Comparison of ENCODE assay signal across 8 cellular contexts in genomic region chr6:122530440-122531046, GRCh38. TPM values are rescaled to one million over a fixed set of nuclear protein-coding genes. Genes with fewer than 3 reads are reported as not detected.
DNase-seq lines count a peak whose midpoint lies in the region; ATAC-seq, FAIRE-seq and TF ChIP-seq lines count a peak whose summit lies in the region.

No MANE protein-coding gene starts in this region.

- H3K9me3 ChIP-seq in keratinocyte (ENCODE audit: control insufficient read depth, low read depth, low read length), result no peaks in the 10 kb centered on the region

- H2AFZ ChIP-seq in keratinocyte (ENCODE audit: control insufficient read depth, low read length), result no peak overlapping the region

- peaks cover 31% of the 10 kb centered on the region for H3K27me3 Mint-ChIP-seq in MCF 10A (ENCODE audit: insufficient read depth, unreplicated experiment)

- no peak overlapping the region for H3K9ac ChIP-seq in keratinocyte (ENCODE audit: control insufficient read depth, extremely low read depth, insufficient read depth, low read length)

- H3K27me3 ChIP-seq in keratinocyte (ENCODE audit: control insufficient read depth, extremely low read depth, insufficient read depth, low read length), result no peaks in the 10 kb centered on the region

- H4K20me1 ChIP-seq in keratinocyte (ENCODE audit: control insufficient read depth, extremely low read depth, insufficient read depth, low read length), result no peaks in the 10 kb centered on the region

- no peaks in the 10 kb centered on the region for H3K36me3 Mint-ChIP-seq in MCF 10A (ENCODE audit: insufficient read depth, unreplicated experiment)

- H3K4me3 ChIP-seq in AG09309 (ENCODE audit: control insufficient read depth, low read depth, low read length) (no peak overlapping the region), keratinocyte (ENCODE audit: control insufficient read depth in 2 of 3, extremely low read depth in 1 of 3, insufficient read depth in 2 of 3, low read depth in 1 of 3, low read length in 3 of 3) (no peak overlapping the region)

- POLR2A ChIA-PET in MCF 10A (lab: Yijun Ruan, JAX), result interaction anchor here (0.6 to 1.2 kb wide), 5 partner anchors 33 to 201 kb away, joined by 3 to 7 read pairs (median 4); partner anchors contain the start of gene SERINC1

- intact Hi-C loops in MCF 10A (cut with micrococcal nuclease), result loop anchor here (1.0 kb wide), 3 partner anchors 38 to 149 kb away; no protein-coding TSS in a partner anchor

- H3K9me3 Mint-ChIP-seq in MCF 10A (ENCODE audit: unreplicated experiment), result no peaks in the 10 kb centered on the region

- H3K36me3 ChIP-seq in keratinocyte (ENCODE audit: control insufficient read depth in 2 of 2, extremely low read depth in 1 of 2, insufficient read depth in 2 of 2, low read length in 2 of 2), result no peaks in the 10 kb centered on the region

- dilution Hi-C loops in keratinocyte (cut with MboI; ENCODE audit: extremely low pct_ligation_motif_present, low sequenced_read_pairs), result no loop called here

- no peaks in the 10 kb centered on the region for H3K4me1 ChIP-seq in keratinocyte (ENCODE audit: control insufficient read depth, extremely low read depth, insufficient read depth, low read length)

- H3K4me1 Mint-ChIP-seq in MCF 10A (ENCODE audit: insufficient read depth, unreplicated experiment), result no peaks in the 10 kb centered on the region

- H3K9me1 ChIP-seq in keratinocyte (ENCODE audit: control insufficient read depth, extremely low read depth, insufficient read depth, low read length), result no peaks in the 10 kb centered on the region

- peak; percentile 98 for ATAC-seq in HG02938 (IDR thresholded peaks at IDR 0.05; ENCODE audit: unreplicated experiment)

- no TSS peak for BruUV-seq in MCF 10A (replicated peaks; lab: Mats Ljungman, UMichigan)

- FAIRE-seq in GM18507 (lab: Jason Lieb, UNC) (peak; percentile 83), keratinocyte (lab: Jason Lieb, UNC) (peak; percentile 89)

- no peaks in the 10 kb centered on the region for H3K79me2 ChIP-seq in keratinocyte (ENCODE audit: control insufficient read depth, insufficient read depth, low read length)

- no peak overlapping the region for H3K4me2 ChIP-seq in keratinocyte (ENCODE audit: control insufficient read depth, extremely low read depth, insufficient read depth, low read depth, low read length)

- peak; percentile 39 for DNase-seq in AG09309 (ENCODE audit: low read depth)
- DNase-seq in GM18507 (ENCODE audit: extremely low spot score, insufficient read length, low read depth), result peak; percentile 15
- DNase-seq in NCI-H146 treated with DMSO at 0.1 percent for 48 hours (lab: John Stamatoyannopoulos, UW; ENCODE audit: unreplicated experiment), result peak; percentile 89
- DNase-seq in SW480 (ENCODE audit: low spot score), result peak; percentile 69
- DNase-seq in MCF 10A (ENCODE audit: unreplicated experiment), result peak; percentile 73
- peak; percentile 21 for DNase-seq in keratinocyte (ENCODE audit: low read depth, low spot score)
- DNase-seq in stimulated activated CD4-positive, alpha-beta T cell treated with anti-CD3 and anti-CD28 coated beads, Interleukin-4, amount 100 ng/mL, for 4 hours, result peak; percentile 8 to 13

- no peak overlapping the region for H3K27ac ChIP-seq in keratinocyte (ENCODE audit: control insufficient read depth, insufficient read depth, low read length)

- no peak overlapping the region for H3K4me3 Mint-ChIP-seq in MCF 10A (ENCODE audit: unreplicated experiment)

- TF ChIP-seq CTCF in AG09309 (IDR thresholded peaks at IDR 0.05; ENCODE audit: control insufficient read depth, insufficient read depth, low read depth, low read length, missing control alignments), result peak; percentile 90
- peak; percentile 86 for TF ChIP-seq CTCF in MCF 10A (IDR thresholded peaks at IDR 0.05; ENCODE audit: unreplicated experiment)
- TF ChIP-seq CTCF in keratinocyte (optimal IDR thresholded peaks at IDR 0.05 in 1 of 3, IDR thresholded peaks at IDR 0.05 in 1 of 3, conservative IDR thresholded peaks at IDR 0.05 in 1 of 3; ENCODE audit: extremely low read depth in 1 of 3, insufficient read depth in 2 of 3, low read length in 3 of 3), result peak; percentile 40 to 87 (median 86)

- H3K27ac Mint-ChIP-seq in MCF 10A (ENCODE audit: low read depth, unreplicated experiment), result no peak overlapping the region

- CTCF ChIA-PET in MCF 10A (lab: Yijun Ruan, JAX), result interaction anchor here (0.5 to 5.2 kb wide), 59 partner anchors 10 to 1473 kb away, joined by 3 to 202 read pairs (median 4); partner anchors contain the start of genes PKIB and SERINC1

RNA-seq across cellular contexts. Expression of gene SERINC1, which starts 58.9 kb away (rescaled TPM):
- total RNA-seq in MCF 10A (2022), result 106 and 128 TPM in 2 replicates
- polyA plus RNA-seq in keratinocyte, result 69.1 to 116 TPM (median 85.3 TPM) in 3 replicates
- 68.9 TPM for polyA plus RNA-seq in keratinocyte (2011; ENCODE audit: low read depth)
- polyA plus RNA-seq in keratinocyte (2011; cell fraction: cytosol; rRNA removed), result 23.7 and 46.2 TPM in 2 replicates
- 105 and 159 TPM in 2 replicates for polyA plus RNA-seq in keratinocyte (2011; cell fraction: nucleus; rRNA removed)
- polyA plus RNA-seq in keratinocyte (2012; ENCODE audit: low replicate concordance), result 69.0 and 85.6 TPM in 2 replicates
- 20.5 to 117 TPM (median 81.8 TPM) in 3 replicates for polyA minus RNA-seq in keratinocyte
- polyA minus RNA-seq in keratinocyte (2011; cell fraction: cytosol; rRNA and poly(A)+ RNA removed), result 55.8 TPM
- polyA minus RNA-seq in keratinocyte (2011; cell fraction: nucleus; rRNA and poly(A)+ RNA removed), result 142 and 234 TPM in 2 replicates

Comparison
In these comparisons a context has a peak if more than half of its experiments do, and no peak if none do; other contexts are left out.
1. DNase-seq: peak in every context shown above with its lines; median percentile 89 in NCI-H146 treated with DMSO at 0.1 percent for 48 hours; 73 in MCF 10A; 69 in SW480; 39 in AG09309; 21 in keratinocyte; 15 in GM18507; 10 in stimulated activated CD4-positive, alpha-beta T cell treated with anti-CD3 and anti-CD28 coated beads, Interleukin-4, amount 100 ng/mL, for 4 hours.